8 cellular contexts compared by ENCODE assay signal in genomic region chr1:27630859-27631491, GRCh38. TPM values are rescaled to one million over a fixed set of nuclear protein-coding genes. Genes with fewer than 3 reads are reported as not detected.
A peak's percentile ranks its signal among the peaks of the same experiment; 100 is the strongest.
DNase-seq lines count a peak whose midpoint lies in the region; ATAC-seq and TF ChIP-seq lines count a peak whose summit lies in the region.

No MANE protein-coding gene starts in this region.

- ATAC-seq in HG03097 (IDR thresholded peaks at IDR 0.05; ENCODE audit: low FRiP score, unreplicated experiment) (peak; percentile 15), psoas muscle (peak in 3 of 4 donors; percentile 29 to 57 (median 54)), HG02973 (IDR thresholded peaks at IDR 0.05; ENCODE audit: unreplicated experiment) (no peak)

- H3K27me3 ChIP-seq in psoas muscle (ENCODE audit: insufficient read depth in 3 of 3, low read length in 2 of 3), result peaks cover 0 to 15% (median 7%) of the 10 kb centered on the region in 3 donors

- WGBS in psoas muscle, 3 donors, result 52 to 62% (median 58%) methylated on average over 5 of the region's 5 CpGs

- DNase-seq in dermis blood vessel endothelial cell (peak; percentile 30), psoas muscle (no peak), NCI-H524 treated with DMSO at 0.1 percent for 48 hours (lab: John Stamatoyannopoulos, UW) (no peak), occipital lobe (lab: John Stamatoyannopoulos, UW) (no peak)
- no peak for DNase-seq in stimulated activated CD4-positive, alpha-beta T cell treated with anti-CD3 and anti-CD28 coated beads, Interleukin-4, amount 100 ng/mL, for 4 hours

- H3K4me1 ChIP-seq in psoas muscle, result peaks cover 8% of the 10 kb centered on the region

- peak overlapping the region; percentile 45 for H3K4me3 ChIP-seq in GM12875 (ENCODE audit: low read depth, low read length)
- no peak overlapping the region for H3K4me3 ChIP-seq in psoas muscle

- peak overlapping the region; percentile 50 for H3K27ac ChIP-seq in psoas muscle

- H3K9me3 ChIP-seq in psoas muscle, result no peaks in the 10 kb centered on the region

- no peak for TF ChIP-seq CTCF in GM12875 (IDR thresholded peaks at IDR 0.05; ENCODE audit: borderline replicate concordance, insufficient read depth, low read depth, low read length)
- no peak for TF ChIP-seq CTCF in psoas muscle (IDR thresholded peaks at IDR 0.05)

- H3K36me3 ChIP-seq in psoas muscle (ENCODE audit: insufficient read depth in 1 of 2, low read depth in 1 of 2), result no peaks in the 10 kb centered on the region

- intact Hi-C loops in psoas muscle (cut with DNase I), result no loop called here

RNA-seq across cellular contexts. Expression of gene FGR, which starts 4.0 kb away (rescaled TPM):
- total RNA-seq in dermis blood vessel endothelial cell (0.74 and 1.2 TPM in 2 replicates), psoas muscle (1 to 10 TPM; 1.3 to 3.5 (median 3.1) TPM), occipital lobe (0.78 TPM)
- 1 to 10 TPM; 1.7 to 3.8 (median 2.0) TPM for polyA plus RNA-seq in psoas muscle

RNA-seq across cellular contexts. Expression of gene AHDC1, which starts 27.0 kb away (rescaled TPM):
- total RNA-seq in dermis blood vessel endothelial cell (7.1 and 16.0 TPM in 2 replicates), psoas muscle (10 to 100 TPM; 35.9 to 65.2 (median 59.0) TPM), occipital lobe (11.9 TPM)
- 10 to 100 TPM in 1 of 3 donors, 1 to 10 TPM in 2; 6.4 to 19.8 (median 9.7) TPM for polyA plus RNA-seq in psoas muscle

RNA-seq across cellular contexts. Expression of gene IFI6, which starts 41.0 kb away (rescaled TPM):
- total RNA-seq in dermis blood vessel endothelial cell (21.9 and 57.7 TPM in 2 replicates), psoas muscle (10 to 100 TPM in 3 of 4 donors, 1 to 10 TPM in 1; 7.8 to 25.8 (median 15.3) TPM), occipital lobe (34.5 TPM)
- polyA plus RNA-seq in psoas muscle, result 10 to 100 TPM; 13.9 to 20.9 (median 18.8) TPM
